Comparison of ENCODE assay signal across 1 cellular context in genomic region chr17:78925234-78925633, GRCh38.
TF ChIP-seq lines count a peak whose summit lies in the region.

TSS of gene TIMP2 (minus strand) at chr17:78925387. CDS start at chr17:78925088, 299 bp downstream.

TF ChIP-seq in GM12878, 131 proteins besides CTCF, POLR2A, EP300 and RAD21 (continued from another document):
- TF ChIP-seq ZBTB11 (CRISPR knock-in tag; IDR thresholded peaks at IDR 0.05) (no peak), ETV6 (conservative IDR thresholded peaks at IDR 0.05 in 1 of 2, IDR thresholded peaks at IDR 0.05 in 1 of 2; ENCODE audit: borderline replicate concordance in 1 of 2, low read depth in 1 of 2) (no peak)
TF ChIP-seq in GM12878: peak in this region for 0.
